8 cellular contexts compared by ENCODE assay signal in genomic region chr6:65935412-65935811, GRCh38.
"Had no signal": no experiment of that assay in that cellular context is flagged by ENCODE, and none has a peak within 500 bp of the region (broad histone marks: within the 10 kb centered on the region; RNA-seq: fewer than 3 reads in every experiment).

No MANE protein-coding gene starts in this region.

- DNase-seq: GDM1, GF-D8 had no signal

- ATAC-seq: GM12878 had no signal

- FAIRE-seq: G401.6, GM12878, GM12891, GM12892, GM18507, GM19239 had no signal

- H3K4me3 ChIP-seq: GM12878 had no signal
